In genomic region chr20:5729348-5729747, GRCh38 we compare ENCODE assay signal across 27 cellular contexts. TPM values are rescaled to one million over a fixed set of nuclear protein-coding genes. Genes with fewer than 3 reads are reported as not detected.
DNase-seq lines count a peak whose midpoint lies in the region; ATAC-seq lines count a peak whose summit lies in the region.
"Had no signal": no experiment of that assay in that cellular context is flagged by ENCODE, and none has a peak within 500 bp of the region (broad histone marks: within the 10 kb centered on the region; RNA-seq: fewer than 3 reads in every experiment).

No MANE protein-coding gene starts in this region.

- DNase-seq in EL (peak; percentile 42), RPMI7951 (ENCODE audit: low read depth) (peak; percentile 73), fibroblast of gingiva (ENCODE audit: low read depth) (peak; percentile 97), smooth muscle cell of the brain vasculature (ENCODE audit: low read depth, low spot score) (peak; percentile 26), amygdala (lab: John Stamatoyannopoulos, UW) (no peak), cerebellum (ENCODE audit: low spot score) (no peak)
- DNase-seq: activated CD4-positive, alpha-beta T cell treated with anti-CD3 and anti-CD28 coated beads for 48 hours; activated CD8-positive, alpha-beta memory T cell treated with anti-CD3 and anti-CD28 coated beads for 24 hours; activated T-cell treated with anti-CD3 and anti-CD28 coated beads for 4 hours; anterior cingulate cortex; C1 segment of cervical spinal cord; DMS153; effector memory CD8-positive, alpha-beta T cell; esophagus squamous epithelium; H7; head of caudate nucleus; islet precursor cell; left lung; mesendoderm; NCI-H1048; retina; stimulated activated naive CD4-positive, alpha-beta T cell; T-cell; testis; WERI-Rb-1 had no signal

- no peak for ATAC-seq in GM19467 (IDR thresholded peaks at IDR 0.05; ENCODE audit: unreplicated experiment)
- ATAC-seq: activated naive CD4-positive, alpha-beta T cell treated with anti-CD3 and anti-CD28 coated beads, Interleukin-2, amount 50 U/mL, for 72 hours; effector memory CD8-positive, alpha-beta T cell; left lung; T-cell had no signal

RNA-seq across cellular contexts. Expression of gene SHLD1, which starts 20.9 kb away (rescaled TPM):
- total RNA-seq in RPMI7951 (2014; rRNA removed; shearing (Covaris generic)), result 12.5 and 15.5 TPM in 2 replicates
- 3.2 TPM for total RNA-seq in cerebellum

Comparison
In these comparisons a context has a peak if more than half of its experiments do, and no peak if none do; other contexts are left out.
1. DNase-seq: peak in EL (single experiment), RPMI7951 (single experiment), fibroblast of gingiva (single experiment) and smooth muscle cell of the brain vasculature (single experiment); none in amygdala (0 of 56) and cerebellum (single experiment).